Comparison of ENCODE assay signal across 9 cellular contexts in the genomic region with DNA sequence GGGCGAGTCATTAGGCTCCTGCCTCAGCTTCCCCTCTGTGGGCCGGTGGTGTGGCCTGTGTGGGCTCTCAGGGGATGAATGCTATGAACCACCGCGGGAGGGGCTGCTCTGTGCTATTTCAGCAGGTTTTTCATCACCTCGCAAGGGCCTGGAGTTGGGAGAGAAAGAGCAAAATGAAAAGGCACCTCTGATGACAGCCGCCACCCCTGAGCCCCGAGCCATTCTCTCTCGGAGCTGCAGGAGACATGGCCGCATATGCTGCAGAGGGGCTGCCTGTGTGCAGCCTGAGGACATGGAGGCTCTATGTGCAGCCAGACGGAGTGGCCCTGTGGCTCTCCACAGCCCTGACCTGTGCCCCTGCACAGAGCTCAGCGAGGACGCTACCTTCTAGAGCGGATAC.
"Had no signal": no experiment of that assay in that cellular context is flagged by ENCODE, and none has a peak within 500 bp of the region (broad histone marks: within the 10 kb centered on the region; RNA-seq: fewer than 3 reads in every experiment).

No MANE protein-coding gene starts in this region.

- H3K4me3 Mint-ChIP-seq: memory B cell, T-helper 17 cell had no signal

- H3K36me3 Mint-ChIP-seq: activated naive CD4-positive, alpha-beta T cell treated with anti-CD3 and anti-CD28 coated beads, Interleukin-2, amount 50 U/mL, for 72 hours; memory B cell had no signal

- H3K9me3 Mint-ChIP-seq: activated naive CD4-positive, alpha-beta T cell treated with anti-CD3 and anti-CD28 coated beads, Interleukin-2, amount 50 U/mL, for 72 hours; memory B cell had no signal

- H3K4me3 ChIP-seq: dorsolateral prefrontal cortex, psoas muscle had no signal

- H3K9me3 ChIP-seq: psoas muscle had no signal

- H3K27ac ChIP-seq: dorsolateral prefrontal cortex, psoas muscle had no signal

- H3K4me1 ChIP-seq: psoas muscle had no signal

- H3K27me3 Mint-ChIP-seq: T-helper 17 cell had no signal

- ATAC-seq: activated naive CD4-positive, alpha-beta T cell treated with anti-CD3 and anti-CD28 coated beads, Interleukin-2, amount 50 U/mL, for 72 hours; left colon; psoas muscle; T-helper 17 cell had no signal

- H3K27ac Mint-ChIP-seq: activated naive CD4-positive, alpha-beta T cell treated with anti-CD3 and anti-CD28 coated beads, Interleukin-2, amount 50 U/mL, for 72 hours; T-helper 17 cell had no signal

- DNase-seq: activated CD4-positive, CD25-positive, alpha-beta regulatory T cell; stimulated activated CD4-positive, alpha-beta T cell treated with anti-CD3 and anti-CD28 coated beads, Interleukin-2, amount 100 ng/mL, for 48 hours; stimulated activated naive CD4-positive, alpha-beta T cell treated with Interleukin-2 at 50 U/mL for 16 hours; T-helper 17 cell had no signal
